ENCODE assay signal across 9 cellular contexts in genomic region chr5:150236313-150236712, GRCh38. TPM values are rescaled to one million over a fixed set of nuclear protein-coding genes. Genes with fewer than 3 reads are reported as not detected.
"Had no signal": no experiment of that assay in that cellular context is flagged by ENCODE, and none has a peak within 500 bp of the region (broad histone marks: within the 10 kb centered on the region; RNA-seq: fewer than 3 reads in every experiment).

No MANE protein-coding gene starts in this region.

- DNase-seq: GDM1, GF-D8 had no signal

- FAIRE-seq: G401.6, GM12878, GM12891, GM12892, GM18507, GM19239 had no signal

- ATAC-seq: GM12878 had no signal

- H3K4me3 ChIP-seq: GM12878 had no signal

RNA-seq across cellular contexts. Expression of gene SLC6A7, which starts 46.5 kb away (rescaled TPM):
- total RNA-seq: G401 had no signal

RNA-seq across cellular contexts. Expression of gene CAMK2A, which starts 53.3 kb away (rescaled TPM):
- polyA plus RNA-seq: GM12878 had no signal
